In the genomic region with DNA sequence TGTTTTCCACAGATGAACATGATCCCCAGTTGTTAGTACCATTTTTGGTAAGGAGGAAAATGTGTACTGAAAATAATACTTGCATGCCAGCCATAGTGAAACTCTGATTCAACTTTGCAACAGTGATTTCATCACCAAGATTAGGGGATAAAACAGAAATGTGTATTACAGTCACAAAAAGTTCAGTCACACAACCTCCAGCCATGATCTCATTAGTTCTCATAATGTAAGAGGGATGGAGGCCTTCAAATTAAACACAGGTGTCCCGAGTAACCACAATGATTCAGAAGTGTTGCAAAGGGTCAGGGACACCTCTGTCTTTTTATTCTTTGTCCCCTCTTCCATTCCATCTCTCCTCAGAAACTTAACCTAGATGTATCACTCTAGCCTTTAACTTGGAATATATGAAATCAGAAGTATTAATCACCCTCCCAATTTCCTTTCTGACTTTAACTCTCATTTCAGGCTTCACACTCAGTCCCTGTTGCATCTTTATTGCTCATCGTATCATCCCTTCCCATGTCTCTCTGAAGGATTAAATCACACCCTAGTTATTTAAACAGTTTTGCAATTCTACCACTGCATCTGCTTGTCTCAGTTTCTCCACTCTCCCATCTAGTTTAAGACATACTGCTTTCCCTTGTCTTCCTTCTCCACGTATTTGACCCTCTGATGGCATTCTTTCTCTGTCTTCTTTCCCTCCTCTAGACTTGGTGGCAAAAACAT, we compare ENCODE assay signal across 10 cellular contexts.
DNase-seq lines count a peak whose midpoint lies in the region; ATAC-seq, FAIRE-seq and TF ChIP-seq lines count a peak whose summit lies in the region.
"Had no signal": no experiment of that assay in that cellular context is flagged by ENCODE, and none has a peak within 500 bp of the region (broad histone marks: within the 10 kb centered on the region; RNA-seq: fewer than 3 reads in every experiment).

No MANE protein-coding gene starts in this region.

- TF ChIP-seq POLR2A in H54 (IDR thresholded peaks at IDR 0.05; ENCODE audit: low read depth, low read length) = no peak

- no peak for DNase-seq in H54 (ENCODE audit: insufficient read length, low spot score)
- peak; percentile 38 for DNase-seq in RWPE1 (ENCODE audit: low spot score)
- DNase-seq in kidney glomerular epithelial cell (lab: John Stamatoyannopoulos, UW) = peak; percentile 71
- DNase-seq in activated effector memory CD4-positive, alpha-beta T cell treated with Interleukin-2 at 50 U/mL for 16 hours = no peak
- DNase-seq in DMS153 (lab: John Stamatoyannopoulos, UW) = no peak
- DNase-seq in Ammon's horn (ENCODE audit: low spot score) = no peak
- DNase-seq: upper lobe of left lung had no signal

- ATAC-seq in GM18499 (IDR thresholded peaks at IDR 0.05; ENCODE audit: insufficient read depth, unreplicated experiment) (peak; percentile 55), HG03280 (IDR thresholded peaks at IDR 0.05; ENCODE audit: unreplicated experiment) (no peak)
- ATAC-seq: Panc1 had no signal

- TF ChIP-seq CTCF in RWPE1 (conservative IDR thresholded peaks at IDR 0.05; ENCODE audit: low read depth) = no peak

- peak; percentile 97 for FAIRE-seq in H54 (lab: Jason Lieb, UNC)

- no peak overlapping the region for H3K27ac ChIP-seq in RWPE1
- H3K27ac ChIP-seq: upper lobe of left lung had no signal

- CTCF ChIA-PET in RWPE1 (lab: Yijun Ruan, JAX) = no interaction called here

- POLR2A ChIA-PET in RWPE1 (lab: Yijun Ruan, JAX; ENCODE audit: low non-redundant PET) = no interaction called here

Comparison
In these comparisons a context has a peak if more than half of its experiments do, and no peak if none do; other contexts are left out.
1. DNase-seq: peak in RWPE1 (single experiment) and kidney glomerular epithelial cell (single experiment); none in H54 (single experiment), activated effector memory CD4-positive, alpha-beta T cell treated with Interleukin-2 at 50 U/mL for 16 hours (single experiment), DMS153 (single experiment) and Ammon's horn (single experiment).